In the genomic region with DNA sequence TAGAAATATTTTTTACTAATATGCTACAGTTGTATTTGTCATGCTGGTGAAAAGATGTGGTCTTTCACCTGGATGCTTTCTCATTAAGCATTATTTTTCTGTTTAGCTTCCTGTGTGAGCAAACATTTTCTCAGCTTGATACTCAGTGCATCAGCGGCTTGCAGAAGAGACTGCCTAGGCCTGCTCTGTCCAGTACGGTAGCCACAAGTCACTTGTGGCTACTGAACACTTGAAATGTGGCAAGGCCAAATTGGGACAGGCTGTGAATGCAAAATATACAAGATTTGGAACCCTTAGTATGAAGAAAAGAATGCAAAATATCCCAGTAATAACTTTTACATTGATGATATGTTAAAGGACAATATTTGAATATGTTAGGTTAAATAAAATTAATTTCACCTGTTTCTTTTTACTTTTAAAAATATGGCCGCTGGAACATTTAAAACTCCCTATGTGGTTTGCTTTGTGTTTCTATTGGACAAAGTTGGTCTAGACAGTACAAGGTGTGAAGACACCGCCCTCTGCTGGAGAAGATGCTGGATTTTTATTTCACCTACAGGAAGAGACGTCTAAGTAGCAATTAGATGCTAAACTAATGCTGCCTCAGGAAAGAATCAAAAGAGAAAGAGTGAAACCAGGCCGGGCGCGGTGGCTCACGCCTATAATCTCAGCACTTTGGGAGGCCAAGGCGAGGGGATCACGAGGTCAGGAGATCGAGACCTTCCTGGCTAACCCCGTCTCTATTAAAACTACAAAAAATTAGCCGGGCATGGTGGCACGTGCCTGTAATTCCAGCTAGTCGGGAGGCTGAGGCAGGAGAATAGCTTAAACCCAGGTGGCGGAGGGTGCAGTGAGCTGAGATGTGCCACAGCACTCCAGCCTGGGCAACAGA, we compare ENCODE assay signal across 8 cellular contexts. TPM values are rescaled to one million over a fixed set of nuclear protein-coding genes. Genes with fewer than 3 reads are reported as not detected.
DNase-seq lines count a peak whose midpoint lies in the region; ATAC-seq, FAIRE-seq and TF ChIP-seq lines count a peak whose summit lies in the region.

No MANE protein-coding gene starts in this region.

- peaks cover 34% of the 10 kb centered on the region for H3K4me1 ChIP-seq in CD4-positive, CD25-positive, alpha-beta regulatory T cell (ENCODE audit: control insufficient read depth, insufficient read depth, low read length, poor library complexity, severe bottlenecking)

- in situ Hi-C loops in brain microvascular endothelial cell (cut with HindIII; ENCODE audit: low pct_ligation_motif_present, low sequenced_read_pairs), result no loop called here

- peaks cover 9% of the 10 kb centered on the region for H3K36me3 Mint-ChIP-seq in CD4-positive, CD25-positive, alpha-beta regulatory T cell

- no peak for TF ChIP-seq POLR2A in H54 (IDR thresholded peaks at IDR 0.05; ENCODE audit: low read depth, low read length)

- H3K4me3 Mint-ChIP-seq in CD4-positive, CD25-positive, alpha-beta regulatory T cell, result peak overlapping the region; percentile 5 to 87 (median 40)

- peak; percentile 71 for TF ChIP-seq CTCF in brain microvascular endothelial cell (IDR thresholded peaks at IDR 0.05; ENCODE audit: low read depth, low read length, missing control alignments)

- H3K4me1 Mint-ChIP-seq in CD4-positive, CD25-positive, alpha-beta regulatory T cell, result peaks cover 17 to 64% (median 50%) of the 10 kb centered on the region in 4 donors

- DNase-seq in CD4-positive, CD25-positive, alpha-beta regulatory T cell, result peak; percentile 75 to 94 (median 89)
- DNase-seq in H54 (ENCODE audit: insufficient read length, low spot score) (peak; percentile 49), NCI-H2107 (lab: John Stamatoyannopoulos, UW) (peak; percentile 64), brain microvascular endothelial cell (peak; percentile 80), inferior parietal cortex (ENCODE audit: extremely low spot score) (peak; percentile 74)
- peak; percentile 58 to 69 (median 66) for DNase-seq in stimulated activated CD4-positive, alpha-beta T cell treated with anti-CD3 and anti-CD28 coated beads, Interleukin-1b, Interleukin-23, amount 100 ng/mL, for 24 hours (ENCODE audit: low read depth in 4 of 4, low spot score in 1 of 4)

- H3K27me3 ChIP-seq in CD4-positive, CD25-positive, alpha-beta regulatory T cell (ENCODE audit: control insufficient read depth, insufficient read depth, low read length), result no peaks in the 10 kb centered on the region
- H3K27me3 ChIP-seq in brain microvascular endothelial cell (replicated peaks), result no peaks in the 10 kb centered on the region

- FAIRE-seq in H54 (lab: Jason Lieb, UNC), result peak; percentile 65
- FAIRE-seq in TTC549 (lab: Jason Lieb, UNC), result peak; percentile 90

- no peaks in the 10 kb centered on the region for H3K9me3 ChIP-seq in CD4-positive, CD25-positive, alpha-beta regulatory T cell (ENCODE audit: control insufficient read depth in 2 of 2, low read length in 2 of 2)

- ATAC-seq in CD4-positive, CD25-positive, alpha-beta regulatory T cell (ENCODE audit: low read depth in 2 of 2), result peak; percentile 72 to 74
- no peak for ATAC-seq in HG03025 (IDR thresholded peaks at IDR 0.05; ENCODE audit: low FRiP score, unreplicated experiment)

- H3K36me3 ChIP-seq in CD4-positive, CD25-positive, alpha-beta regulatory T cell (ENCODE audit: control insufficient read depth, insufficient read depth, low read length), result peaks cover 14% of the 10 kb centered on the region
- H3K36me3 ChIP-seq in brain microvascular endothelial cell (replicated peaks), result peaks cover 11% of the 10 kb centered on the region

- peaks cover 0 to 1% (median 0%) of the 10 kb centered on the region in 7 donors for H3K9me3 Mint-ChIP-seq in CD4-positive, CD25-positive, alpha-beta regulatory T cell

- peak overlapping the region; percentile 65 to 96 (median 86) for H3K27ac Mint-ChIP-seq in CD4-positive, CD25-positive, alpha-beta regulatory T cell

- H3K27me3 Mint-ChIP-seq in CD4-positive, CD25-positive, alpha-beta regulatory T cell, result peaks cover 6% of the 10 kb centered on the region

- peak overlapping the region; percentile 74 for H3K4me3 ChIP-seq in CD4-positive, CD25-positive, alpha-beta regulatory T cell (ENCODE audit: low read depth, low read length)
- no peak overlapping the region for H3K4me3 ChIP-seq in brain microvascular endothelial cell (ENCODE audit: low read depth, low read length)

- peak overlapping the region; percentile 99 for H3K27ac ChIP-seq in CD4-positive, CD25-positive, alpha-beta regulatory T cell (ENCODE audit: insufficient read depth, low read length, poor library complexity, severe bottlenecking)
- peak overlapping the region; percentile 21 for H3K27ac ChIP-seq in brain microvascular endothelial cell

RNA-seq across cellular contexts. Expression of a gene that starts 5.3 kb away (rescaled TPM):
- 580 TPM for total RNA-seq in CD4-positive, CD25-positive, alpha-beta regulatory T cell
- polyA plus RNA-seq in CD4-positive, CD25-positive, alpha-beta regulatory T cell, result 100 to 1,000 TPM; 254 to 402 (median 306) TPM

RNA-seq across cellular contexts. Expression of a gene that starts 30.8 kb away (rescaled TPM):
- 45.7 TPM for total RNA-seq in CD4-positive, CD25-positive, alpha-beta regulatory T cell
- 10 to 100 TPM; 40.3 to 55.5 (median 43.0) TPM for polyA plus RNA-seq in CD4-positive, CD25-positive, alpha-beta regulatory T cell
